8 cellular contexts compared by ENCODE assay signal in genomic region chr6:30556714-30556963, GRCh38. TPM values are rescaled to one million over a fixed set of nuclear protein-coding genes. Genes with fewer than 3 reads are reported as not detected.
DNase-seq lines count a peak whose midpoint lies in the region; ATAC-seq and TF ChIP-seq lines count a peak whose summit lies in the region.

No MANE protein-coding gene starts in this region.

- peak overlapping the region; percentile 82 for H2AFZ ChIP-seq in SU-DHL-6 (ENCODE audit: low read depth, low read length, severe bottlenecking)

- TF ChIP-seq CTCF in SU-DHL-6 (IDR thresholded peaks at IDR 0.05; ENCODE audit: insufficient read depth, low read length, poor library complexity, severe bottlenecking) (no peak), cardiac fibroblast (IDR thresholded peaks at IDR 0.05; ENCODE audit: low read depth, low read length) (no peak)

- H3K18ac ChIP-seq in mesendoderm (ENCODE audit: low read length) = no peak overlapping the region

- peaks cover 18% of the 10 kb centered on the region for H3K79me1 ChIP-seq in mesendoderm (ENCODE audit: low read length)

- H3F3A ChIP-seq in SU-DHL-6 (ENCODE audit: insufficient read depth) = peaks cover 13% of the 10 kb centered on the region; the same call in 1 of the 2 replicates

- DNase-seq in cardiac fibroblast (ENCODE audit: low read depth in 2 of 2) = no peak
- peak; percentile 98 for DNase-seq in mesendoderm
- DNase-seq in stimulated activated CD8-positive, alpha-beta memory T cell treated with anti-CD3 and anti-CD28 coated beads, Interleukin-7, amount 100 ng/mL, for 1 hour (ENCODE audit: low read depth in 2 of 2) = peak; percentile 58 to 72
- DNase-seq in NCI-H2107 treated with DMSO at 0.1 percent for 48 hours (lab: John Stamatoyannopoulos, UW; ENCODE audit: unreplicated experiment) = no peak
- DNase-seq in HuH-7 (ENCODE audit: low spot score) = no peak

- no peak overlapping the region for H2BK120ac ChIP-seq in mesendoderm (ENCODE audit: low read depth, low read length)

- H4K8ac ChIP-seq in mesendoderm (ENCODE audit: low read depth, low read length) = no peak overlapping the region

- H3K9me2 ChIP-seq in SU-DHL-6 (replicated peaks; ENCODE audit: insufficient read depth, low read length) = no peaks in the 10 kb centered on the region

- WGBS in mesendoderm (ENCODE audit: extremely low coverage, insufficient coverage, low lambda C conversion rate) = no CpG with 5 or more reads among the region's 13 CpGs

- no peak overlapping the region for H2BK5ac ChIP-seq in mesendoderm (ENCODE audit: low read length)

- H3K27ac ChIP-seq in SU-DHL-6 (ENCODE audit: low read depth, low read length) = peak overlapping the region; percentile 82
- H3K27ac ChIP-seq in mesendoderm (ENCODE audit: low read depth, low read length) = peak overlapping the region; percentile 68

- H3K4ac ChIP-seq in mesendoderm (ENCODE audit: low read depth, low read length) = no peak overlapping the region

- no peaks in the 10 kb centered on the region for H3K9me3 ChIP-seq in SU-DHL-6 (ENCODE audit: insufficient read depth, low read length)

- H3K27me3 ChIP-seq in SU-DHL-6 (ENCODE audit: low read length) = no peaks in the 10 kb centered on the region
- no peaks in the 10 kb centered on the region for H3K27me3 ChIP-seq in mesendoderm (ENCODE audit: insufficient read depth, low read length, poor library complexity)

- peaks cover 3% of the 10 kb centered on the region; the same call in 1 of the 2 replicates for H4K20me1 ChIP-seq in SU-DHL-6 (ENCODE audit: low read depth, low read length)

- no peak overlapping the region for H4K5ac ChIP-seq in mesendoderm (ENCODE audit: low read length)

- no peak overlapping the region for H2AK5ac ChIP-seq in mesendoderm (ENCODE audit: low read length)

- H2BK15ac ChIP-seq in mesendoderm (replicated peaks; ENCODE audit: low read depth) = no peak overlapping the region

- H3K9ac ChIP-seq in SU-DHL-6 (ENCODE audit: low read length) = peak overlapping the region; percentile 79
- peak overlapping the region; percentile 71 for H3K9ac ChIP-seq in mesendoderm (ENCODE audit: low read length)

- no peak overlapping the region for H3K23ac ChIP-seq in mesendoderm (ENCODE audit: low read length)

- H3K4me2 ChIP-seq in SU-DHL-6 (ENCODE audit: low read depth, low read length, poor library complexity, severe bottlenecking) (peak overlapping the region; percentile 69), mesendoderm (ENCODE audit: low read length) (peak overlapping the region; percentile 95)

- H3K56ac ChIP-seq in mesendoderm (ENCODE audit: low read length) = peak overlapping the region; percentile 100

- H3K4me1 ChIP-seq in mesendoderm (ENCODE audit: control insufficient read depth, low read depth, low read length) = no peaks in the 10 kb centered on the region

- H3K4me3 ChIP-seq in SU-DHL-6 (ENCODE audit: insufficient read depth, low read length, poor library complexity, severe bottlenecking) (peak overlapping the region; percentile 81), cardiac fibroblast (replicated peaks in 1 of 2; ENCODE audit: low read depth in 2 of 2, low read length in 2 of 2) (peak overlapping the region; percentile 80 to 100), mesendoderm (ENCODE audit: low read length) (peak overlapping the region; percentile 49)

- ATAC-seq in GM18870 (IDR thresholded peaks at IDR 0.05; ENCODE audit: unreplicated experiment) (peak; percentile 45), HG02981 (IDR thresholded peaks at IDR 0.05; ENCODE audit: unreplicated experiment) (no peak)

- H3K36me3 ChIP-seq in SU-DHL-6 (ENCODE audit: low read length) (peaks cover 17% of the 10 kb centered on the region; the same call in 1 of the 2 replicates), mesendoderm (ENCODE audit: control insufficient read depth, insufficient read depth, low read length) (peaks cover 4% of the 10 kb centered on the region)

- H3K79me2 ChIP-seq in SU-DHL-6 (ENCODE audit: insufficient read depth, low read length) = peaks cover 49% of the 10 kb centered on the region
- peaks cover 21% of the 10 kb centered on the region for H3K79me2 ChIP-seq in mesendoderm (ENCODE audit: control insufficient read depth, insufficient read depth, low read length)

RNA-seq across cellular contexts. Expression of gene GNL1, which starts 0.3 kb away (rescaled TPM):
- 32.3 TPM for polyA plus RNA-seq in mesendoderm (2013, experiment 1 of 2)
- 30.9 TPM for polyA plus RNA-seq in mesendoderm (2013, experiment 2 of 2)

RNA-seq across cellular contexts. Expression of gene PRR3, which starts 0.5 kb away (rescaled TPM):
- polyA plus RNA-seq in mesendoderm (2013, experiment 1 of 2) = 13.3 TPM
- polyA plus RNA-seq in mesendoderm (2013, experiment 2 of 2) = 12.5 TPM

RNA-seq across cellular contexts. Expression of gene ABCF1, which starts 14.6 kb away (rescaled TPM):
- 106 TPM for polyA plus RNA-seq in mesendoderm (2013, experiment 1 of 2)
- polyA plus RNA-seq in mesendoderm (2013, experiment 2 of 2) = 106 TPM

Comparison
In these comparisons a context has a peak if more than half of its experiments do, and no peak if none do; other contexts are left out.
1. DNase-seq: peak in mesendoderm (single experiment) and stimulated activated CD8-positive, alpha-beta memory T cell treated with anti-CD3 and anti-CD28 coated beads, Interleukin-7, amount 100 ng/mL, for 1 hour (2 of 2); none in cardiac fibroblast (0 of 2), NCI-H2107 treated with DMSO at 0.1 percent for 48 hours (single experiment) and HuH-7 (single experiment).
2. Peak in every context shown above with its lines, with median percentiles within 50 percentile points of each other: H3K4me3 ChIP-seq.